1 cellular context compared by ENCODE assay signal in the genomic region with DNA sequence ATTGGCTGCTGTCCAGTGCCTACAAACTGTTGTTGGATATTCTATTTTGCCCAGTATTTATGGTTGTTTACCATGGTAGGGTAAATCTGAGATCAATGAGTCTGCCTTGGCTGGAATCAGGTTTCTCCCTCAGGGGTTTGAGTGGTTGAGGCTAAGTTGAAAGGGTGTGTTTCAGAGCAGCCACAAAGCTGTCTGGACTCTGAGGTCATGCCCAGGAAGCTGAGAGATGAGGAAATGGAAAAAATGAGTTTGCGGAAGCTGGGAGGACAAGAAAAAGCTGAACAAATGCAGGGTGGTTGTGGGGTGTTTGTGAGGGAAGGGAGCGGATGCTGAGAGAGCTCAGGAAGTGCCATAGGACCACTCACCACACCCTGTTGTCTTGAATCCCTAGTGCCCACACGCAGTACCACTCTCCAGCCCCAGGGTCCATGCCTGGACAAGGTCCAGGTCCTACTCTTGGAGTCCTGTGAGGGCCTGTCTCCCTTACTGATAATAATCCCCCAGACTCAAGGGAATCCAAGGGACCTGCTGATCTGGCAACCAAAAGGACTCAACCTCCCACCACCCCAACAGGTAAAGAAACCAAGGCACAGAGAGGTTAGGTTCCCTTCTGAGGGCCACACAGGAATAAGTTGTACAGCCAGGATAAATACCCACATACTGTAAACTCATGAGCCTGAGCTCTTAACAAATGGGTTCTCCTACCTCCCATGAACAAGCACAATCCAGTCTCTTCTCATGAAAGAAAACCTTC.
TF ChIP-seq lines count a peak whose summit lies in the region.

No MANE protein-coding gene starts in this region.

TF ChIP-seq in HEK293, 187 proteins besides CTCF, POLR2A, EP300 and RAD21 (continued from another document):
- TF ChIP-seq ZNF221 (tag by site-specific recombination; IDR thresholded peaks at IDR 0.05; ENCODE audit: borderline replicate concordance) = no peak
- TF ChIP-seq, protein P1, sequence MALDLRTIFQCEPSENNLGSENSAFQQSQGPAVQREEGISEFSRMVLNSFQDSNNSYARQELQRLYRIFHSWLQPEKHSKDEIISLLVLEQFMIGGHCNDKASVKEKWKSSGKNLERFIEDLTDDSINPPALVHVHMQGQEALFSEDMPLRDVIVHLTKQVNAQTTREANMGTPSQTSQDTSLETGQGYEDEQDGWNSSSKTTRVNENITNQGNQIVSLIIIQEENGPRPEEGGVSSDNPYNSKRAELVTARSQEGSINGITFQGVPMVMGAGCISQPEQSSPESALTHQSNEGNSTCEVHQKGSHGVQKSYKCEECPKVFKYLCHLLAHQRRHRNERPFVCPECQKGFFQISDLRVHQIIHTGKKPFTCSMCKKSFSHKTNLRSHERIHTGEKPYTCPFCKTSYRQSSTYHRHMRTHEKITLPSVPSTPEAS (tag by site-specific recombination; IDR thresholded peaks at IDR 0.05) = no peak
- no peak for TF ChIP-seq ZNF530 (tag by site-specific recombination; IDR thresholded peaks at IDR 0.05; ENCODE audit: low read depth)
- TF ChIP-seq ZNF19 (tag by site-specific recombination; IDR thresholded peaks at IDR 0.05; ENCODE audit: low read depth) = no peak
- TF ChIP-seq, protein P2, sequence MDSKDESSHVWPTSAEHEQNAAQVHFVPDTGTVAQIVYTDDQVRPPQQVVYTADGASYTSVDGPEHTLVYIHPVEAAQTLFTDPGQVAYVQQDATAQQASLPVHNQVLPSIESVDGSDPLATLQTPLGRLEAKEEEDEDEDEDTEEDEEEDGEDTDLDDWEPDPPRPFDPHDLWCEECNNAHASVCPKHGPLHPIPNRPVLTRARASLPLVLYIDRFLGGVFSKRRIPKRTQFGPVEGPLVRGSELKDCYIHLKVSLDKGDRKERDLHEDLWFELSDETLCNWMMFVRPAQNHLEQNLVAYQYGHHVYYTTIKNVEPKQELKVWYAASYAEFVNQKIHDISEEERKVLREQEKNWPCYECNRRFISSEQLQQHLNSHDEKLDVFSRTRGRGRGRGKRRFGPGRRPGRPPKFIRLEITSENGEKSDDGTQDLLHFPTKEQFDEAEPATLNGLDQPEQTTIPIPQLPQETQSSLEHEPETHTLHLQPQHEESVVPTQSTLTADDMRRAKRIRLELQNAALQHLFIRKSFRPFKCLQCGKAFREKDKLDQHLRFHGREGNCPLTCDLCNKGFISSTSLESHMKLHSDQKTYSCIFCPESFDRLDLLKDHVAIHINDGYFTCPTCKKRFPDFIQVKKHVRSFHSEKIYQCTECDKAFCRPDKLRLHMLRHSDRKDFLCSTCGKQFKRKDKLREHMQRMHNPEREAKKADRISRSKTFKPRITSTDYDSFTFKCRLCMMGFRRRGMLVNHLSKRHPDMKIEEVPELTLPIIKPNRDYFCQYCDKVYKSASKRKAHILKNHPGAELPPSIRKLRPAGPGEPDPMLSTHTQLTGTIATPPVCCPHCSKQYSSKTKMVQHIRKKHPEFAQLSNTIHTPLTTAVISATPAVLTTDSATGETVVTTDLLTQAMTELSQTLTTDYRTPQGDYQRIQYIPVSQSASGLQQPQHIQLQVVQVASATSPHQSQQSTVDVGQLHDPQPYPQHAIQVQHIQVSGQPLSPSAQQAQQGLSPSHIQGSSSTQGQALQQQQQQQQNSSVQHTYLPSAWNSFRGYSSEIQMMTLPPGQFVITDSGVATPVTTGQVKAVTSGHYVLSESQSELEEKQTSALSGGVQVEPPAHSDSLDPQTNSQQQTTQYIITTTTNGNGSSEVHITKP (tag by site-specific recombination; IDR thresholded peaks at IDR 0.05) = peak; percentile 97
- no peak for TF ChIP-seq ZNF266 (tag by site-specific recombination; IDR thresholded peaks at IDR 0.05; ENCODE audit: low read depth)
- TF ChIP-seq, protein P3, sequence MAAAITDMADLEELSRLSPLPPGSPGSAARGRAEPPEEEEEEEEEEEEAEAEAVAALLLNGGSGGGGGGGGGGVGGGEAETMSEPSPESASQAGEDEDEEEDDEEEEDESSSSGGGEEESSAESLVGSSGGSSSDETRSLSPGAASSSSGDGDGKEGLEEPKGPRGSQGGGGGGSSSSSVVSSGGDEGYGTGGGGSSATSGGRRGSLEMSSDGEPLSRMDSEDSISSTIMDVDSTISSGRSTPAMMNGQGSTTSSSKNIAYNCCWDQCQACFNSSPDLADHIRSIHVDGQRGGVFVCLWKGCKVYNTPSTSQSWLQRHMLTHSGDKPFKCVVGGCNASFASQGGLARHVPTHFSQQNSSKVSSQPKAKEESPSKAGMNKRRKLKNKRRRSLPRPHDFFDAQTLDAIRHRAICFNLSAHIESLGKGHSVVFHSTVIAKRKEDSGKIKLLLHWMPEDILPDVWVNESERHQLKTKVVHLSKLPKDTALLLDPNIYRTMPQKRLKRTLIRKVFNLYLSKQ (tag by site-specific recombination; IDR thresholded peaks at IDR 0.05; ENCODE audit: borderline replicate concordance) = no peak
- TF ChIP-seq ZNF311 (tag by site-specific recombination; IDR thresholded peaks at IDR 0.05; ENCODE audit: borderline replicate concordance) = no peak
- peak; percentile 90 for TF ChIP-seq SP7 (tag by site-specific recombination; IDR thresholded peaks at IDR 0.05)
- TF ChIP-seq KLF8 (tag by site-specific recombination; IDR thresholded peaks at IDR 0.05) = peak; percentile 64
- TF ChIP-seq ZNF548 (tag by site-specific recombination; IDR thresholded peaks at IDR 0.05) = peak; percentile 96
- no peak for TF ChIP-seq ZNF514 (tag by site-specific recombination; IDR thresholded peaks at IDR 0.05)
